1 cellular context compared by ENCODE assay signal in genomic region chr1:25836695-25837094, GRCh38.
TF ChIP-seq lines count a peak whose summit lies in the region.

No MANE protein-coding gene starts in this region.

TF ChIP-seq in IMR-90, 13 proteins besides CTCF, POLR2A, EP300 and RAD21:
- TF ChIP-seq MXI1 (IDR thresholded peaks at IDR 0.05; ENCODE audit: borderline replicate concordance, low read depth, low read length) (no peak), FOS (IDR thresholded peaks at IDR 0.05; ENCODE audit: low read depth, low read length) (no peak), MAZ (IDR thresholded peaks at IDR 0.05; ENCODE audit: borderline replicate concordance, low read depth, low read length) (no peak), RCOR1 (IDR thresholded peaks at IDR 0.05; ENCODE audit: insufficient replicate concordance, low read length) (no peak), BHLHE40 (IDR thresholded peaks at IDR 0.05; ENCODE audit: low read depth, low read length) (no peak), USF2 (IDR thresholded peaks at IDR 0.05; ENCODE audit: low read depth, low read length) (no peak), RFX5 (IDR thresholded peaks at IDR 0.05; ENCODE audit: low read depth, low read length) (no peak), SMC3 (IDR thresholded peaks at IDR 0.05; ENCODE audit: low read depth, low read length) (no peak), CEBPB (IDR thresholded peaks at IDR 0.05; ENCODE audit: low read depth, low read length) (no peak), ELK1 (IDR thresholded peaks at IDR 0.05; ENCODE audit: borderline replicate concordance, low read depth, low read length) (no peak), CHD1 (IDR thresholded peaks at IDR 0.05; ENCODE audit: low read depth, low read length) (no peak), NFE2L2 (IDR thresholded peaks at IDR 0.05; ENCODE audit: low read depth, low read length) (no peak), MAFK (IDR thresholded peaks at IDR 0.05; ENCODE audit: low read depth, low read length) (no peak)
TF ChIP-seq in IMR-90: peak in this region for 0.
